ENCODE assay signal across 8 cellular contexts in the genomic region with DNA sequence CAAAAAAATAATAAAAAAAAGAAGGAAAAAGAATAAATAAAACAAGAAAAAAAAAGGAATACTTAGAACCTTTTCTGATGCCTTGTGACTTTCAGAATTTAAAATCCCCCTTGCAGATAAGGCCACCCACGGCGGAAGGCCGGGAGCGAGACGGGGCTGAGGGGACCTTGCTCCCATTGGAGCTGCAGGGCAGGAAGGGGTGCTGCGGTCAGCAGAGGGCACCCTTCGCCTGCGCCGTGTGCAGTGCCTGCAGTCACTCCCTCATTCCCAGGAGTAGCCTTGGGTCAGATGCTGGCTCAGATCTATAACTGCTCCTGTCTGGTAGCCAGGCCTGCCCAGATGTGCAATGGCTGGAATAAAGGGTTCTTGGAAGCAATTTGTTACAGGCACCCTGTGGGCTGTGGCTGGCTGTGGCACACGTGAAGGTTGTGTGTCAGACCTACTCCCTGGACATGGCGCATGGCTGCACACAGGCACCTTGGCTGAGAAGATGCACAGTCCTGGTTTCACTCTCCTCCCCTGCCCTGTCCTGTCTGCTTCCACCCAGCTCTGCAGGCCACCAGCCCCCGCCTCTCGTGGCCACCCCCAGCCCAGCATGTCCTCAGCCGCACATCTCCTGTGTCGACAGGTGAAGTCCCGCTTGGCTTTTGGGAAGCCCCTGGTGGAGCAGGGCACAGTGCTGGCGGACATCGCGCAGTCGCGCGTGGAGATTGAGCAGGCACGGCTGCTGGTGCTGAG. TPM values are rescaled to one million over a fixed set of nuclear protein-coding genes. Genes with fewer than 3 reads are reported as not detected.
DNase-seq lines count a peak whose midpoint lies in the region; ATAC-seq and TF ChIP-seq lines count a peak whose summit lies in the region.

No MANE protein-coding gene starts in this region.

- H3K27ac Mint-ChIP-seq in CD14-positive monocyte (peak overlapping the region in 1 of 7 donors; percentile 18), HFFc6 (no peak overlapping the region)
- no peak overlapping the region for H3K27ac Mint-ChIP-seq in activated CD4-positive, alpha-beta memory T cell treated with anti-CD3 and anti-CD28 coated beads, Interleukin-2, amount 10 ng/mL, durations not matched to agents 7 days and 5 days

- CTCF ChIA-PET in activated CD4-positive, alpha-beta memory T cell treated with anti-CD3 and anti-CD28 coated beads, Interleukin-2, amount 10 ng/mL, durations not matched to agents 7 days and 5 days (lab: Charles Lee), result interaction anchor here (0.5 to 2.5 kb wide), 4 partner anchors 59 to 322 kb away, joined by 3 to 18 read pairs (median 4); no protein-coding TSS in a partner anchor

- POLR2A ChIA-PET in activated CD4-positive, alpha-beta memory T cell treated with anti-CD3 and anti-CD28 coated beads, Interleukin-2, amount 10 ng/mL, durations not matched to agents 7 days and 5 days (lab: Charles Lee), result no interaction called here

- DNase-seq in CD14-positive monocyte (ENCODE audit: low spot score) (no peak), HFFc6 (no peak), UCSD-AML1 (lab: John Stamatoyannopoulos, UW; ENCODE audit: unreplicated experiment) (peak; percentile 62), Right ventricle myocardium inferior (ENCODE audit: missing footprints) (peak; percentile 79), retina (peak; percentile 52), T-helper 2 cell (no peak)
- DNase-seq in activated CD4-positive, alpha-beta memory T cell treated with anti-CD3 and anti-CD28 coated beads, Interleukin-2, amount 10 ng/mL, durations not matched to agents 7 days and 5 days, result no peak
- DNase-seq in stimulated activated CD4-positive, alpha-beta T cell treated with anti-CD3 and anti-CD28 coated beads, Interleukin-4, amount 100 ng/mL, for 4 hours, result no peak

- H3K27me3 Mint-ChIP-seq in CD14-positive monocyte (ENCODE audit: low read depth in 3 of 3), result peaks cover 0 to 3% (median 2%) of the 10 kb centered on the region in 3 donors
- H3K27me3 Mint-ChIP-seq in HFFc6 (ENCODE audit: insufficient read depth), result no peaks in the 10 kb centered on the region; the same call in 1 of the 2 replicates
- H3K27me3 Mint-ChIP-seq in activated CD4-positive, alpha-beta memory T cell treated with anti-CD3 and anti-CD28 coated beads, Interleukin-2, amount 10 ng/mL, durations not matched to agents 7 days and 5 days, result no peaks in the 10 kb centered on the region

- H3K4me1 Mint-ChIP-seq in CD14-positive monocyte (peaks cover 19% of the 10 kb centered on the region), HFFc6 (ENCODE audit: low read depth) (no peaks in the 10 kb centered on the region)
- H3K4me1 Mint-ChIP-seq in activated CD4-positive, alpha-beta memory T cell treated with anti-CD3 and anti-CD28 coated beads, Interleukin-2, amount 10 ng/mL, durations not matched to agents 7 days and 5 days, result peaks cover 12% of the 10 kb centered on the region

- no peak overlapping the region for H3K4me3 Mint-ChIP-seq in CD14-positive monocyte
- no peak overlapping the region for H3K4me3 Mint-ChIP-seq in HFFc6
- no peak overlapping the region for H3K4me3 Mint-ChIP-seq in activated CD4-positive, alpha-beta memory T cell treated with anti-CD3 and anti-CD28 coated beads, Interleukin-2, amount 10 ng/mL, durations not matched to agents 7 days and 5 days

- TF ChIP-seq CTCF in CD14-positive monocyte (IDR thresholded peaks at IDR 0.05) (peak; percentile 85), HFFc6 (IDR thresholded peaks at IDR 0.05) (peak; percentile 78)

- intact Hi-C loops in CD14-positive monocyte (cut with micrococcal nuclease) (loop anchor here (2.0 to 10.0 kb wide), 3 partner anchors 34 to 61 kb away; no protein-coding TSS in a partner anchor), Right ventricle myocardium inferior (cut with DNase I) (loop anchor here (1.0 kb wide), 1 partner anchor 60 kb away; no protein-coding TSS in a partner anchor)

- H3K36me3 Mint-ChIP-seq in CD14-positive monocyte (peaks cover 51 to 72% of the 10 kb centered on the region in 2 donors), HFFc6 (ENCODE audit: low read depth) (no peaks in the 10 kb centered on the region)
- peaks cover 4% of the 10 kb centered on the region for H3K36me3 Mint-ChIP-seq in activated CD4-positive, alpha-beta memory T cell treated with anti-CD3 and anti-CD28 coated beads, Interleukin-2, amount 10 ng/mL, durations not matched to agents 7 days and 5 days (ENCODE audit: low read depth)

- peak; percentile 84 for ATAC-seq in Right ventricle myocardium inferior

- H3K9me3 Mint-ChIP-seq in CD14-positive monocyte, result no peaks in the 10 kb centered on the region
- H3K9me3 Mint-ChIP-seq in HFFc6, result no peaks in the 10 kb centered on the region
- no peaks in the 10 kb centered on the region for H3K9me3 Mint-ChIP-seq in activated CD4-positive, alpha-beta memory T cell treated with anti-CD3 and anti-CD28 coated beads, Interleukin-2, amount 10 ng/mL, durations not matched to agents 7 days and 5 days

RNA-seq across cellular contexts. Expression of gene ALDH2, which starts 13.4 kb away (rescaled TPM):
- 100 to 1,000 TPM; 384 to 404 TPM for polyA plus RNA-seq in CD14-positive monocyte
- total RNA-seq in HFFc6 (2021; fragmentation: NEBNext Ultra II Directional; extraction: Animal tissue kit (Norgen Biotek cat#: 25700)), result 10 to 100 TPM; 12.1 to 43.3 (median 15.8) TPM
- total RNA-seq in Right ventricle myocardium inferior, result 382 TPM
- total RNA-seq in activated CD4-positive, alpha-beta memory T cell treated with anti-CD3 and anti-CD28 coated beads, Interleukin-2, amount 10 ng/mL, durations not matched to agents 7 days and 5 days, result 1 to 10 TPM in 1 of 2 experiments, under 1 TPM in 1; 0.25 to 1.3 TPM

Comparison
In these comparisons a context has a peak if more than half of its experiments do, and no peak if none do; other contexts are left out.
1. DNase-seq: peak in UCSD-AML1 (single experiment), Right ventricle myocardium inferior (single experiment) and retina (single experiment); none in CD14-positive monocyte (single experiment), HFFc6 (single experiment), T-helper 2 cell (0 of 5), activated CD4-positive, alpha-beta memory T cell treated with anti-CD3 and anti-CD28 coated beads, Interleukin-2, amount 10 ng/mL, durations not matched to agents 7 days and 5 days (single experiment) and stimulated activated CD4-positive, alpha-beta T cell treated with anti-CD3 and anti-CD28 coated beads, Interleukin-4, amount 100 ng/mL, for 4 hours (0 of 2).